17 cellular contexts compared by ENCODE assay signal in genomic region chr19:21440321-21440720, GRCh38.
"Had no signal": no experiment of that assay in that cellular context is flagged by ENCODE, and none has a peak within 500 bp of the region (broad histone marks: within the 10 kb centered on the region; RNA-seq: fewer than 3 reads in every experiment).

No MANE protein-coding gene starts in this region.

- H3K36me3 ChIP-seq: spleen had no signal

- H2AFZ ChIP-seq: hepatocyte had no signal

- H3K27ac Mint-ChIP-seq: naive thymus-derived CD4-positive, alpha-beta T cell; stimulated activated naive B cell treated with anti-CD40 and anti-IgM and Interleukin-4, amounts not matched to agents 10 μg/mL and 1 μg/mL and 100 μg/mL, for 72 hours; stimulated activated naive CD8-positive, alpha-beta T cell treated with anti-CD3 and anti-CD28 coated beads, Interleukin-15, amount 100 ng/mL, for 72 hours had no signal

- ATAC-seq: naive thymus-derived CD4-positive, alpha-beta T cell; sciatic nerve; stimulated activated naive B cell treated with anti-CD40 and anti-IgM and Interleukin-4, amounts not matched to agents 10 μg/mL and 1 μg/mL and 100 μg/mL, for 72 hours; stimulated activated naive CD8-positive, alpha-beta T cell treated with anti-CD3 and anti-CD28 coated beads, Interleukin-15, amount 100 ng/mL, for 72 hours had no signal

- H3K27me3 Mint-ChIP-seq: naive thymus-derived CD4-positive, alpha-beta T cell; stimulated activated naive B cell treated with anti-CD40 and anti-IgM and Interleukin-4, amounts not matched to agents 10 μg/mL and 1 μg/mL and 100 μg/mL, for 72 hours; stimulated activated naive CD8-positive, alpha-beta T cell treated with anti-CD3 and anti-CD28 coated beads, Interleukin-15, amount 100 ng/mL, for 72 hours; type B pancreatic cell had no signal

- H3K4me3 ChIP-seq: hepatocyte, spleen had no signal

- H3K4me1 Mint-ChIP-seq: naive thymus-derived CD4-positive, alpha-beta T cell; nephron progenitor cell; stimulated activated naive B cell treated with anti-CD40 and anti-IgM and Interleukin-4, amounts not matched to agents 10 μg/mL and 1 μg/mL and 100 μg/mL, for 72 hours; stimulated activated naive CD8-positive, alpha-beta T cell treated with anti-CD3 and anti-CD28 coated beads, Interleukin-15, amount 100 ng/mL, for 72 hours had no signal

- H3K79me2 ChIP-seq: hepatocyte had no signal

- H3K27me3 ChIP-seq: dorsolateral prefrontal cortex, hepatocyte, spleen had no signal

- H3K4me1 ChIP-seq: spleen had no signal

- H3K4me3 Mint-ChIP-seq: naive thymus-derived CD4-positive, alpha-beta T cell; nephron progenitor cell; stimulated activated naive B cell treated with anti-CD40 and anti-IgM and Interleukin-4, amounts not matched to agents 10 μg/mL and 1 μg/mL and 100 μg/mL, for 72 hours; stimulated activated naive CD8-positive, alpha-beta T cell treated with anti-CD3 and anti-CD28 coated beads, Interleukin-15, amount 100 ng/mL, for 72 hours had no signal

- DNase-seq: cortex of kidney; dorsolateral prefrontal cortex; effector CD8-positive, alpha-beta T cell; foreskin melanocyte; head of caudate nucleus; mesendoderm; naive thymus-derived CD4-positive, alpha-beta T cell; nephron progenitor cell; spleen; stimulated activated CD4-positive, alpha-beta T cell treated with anti-CD3 and anti-CD28 coated beads, Interleukin-15, amount 100 ng/mL, for 24 hours; stimulated activated CD4-positive, alpha-beta T cell treated with anti-CD3 and anti-CD28 coated beads, Interleukin-1b, Interleukin-23, amount 100 ng/mL, for 48 hours; stimulated activated CD4-positive, alpha-beta T cell treated with anti-CD3 and anti-CD28 coated beads, Interleukin-4, amount 100 ng/mL, for 24 hours; stimulated activated naive B cell treated with anti-CD40 and anti-IgM and Interleukin-4, amounts not matched to agents 10 μg/mL and 1 μg/mL and 100 μg/mL, for 72 hours; stimulated activated naive CD8-positive, alpha-beta T cell treated with anti-CD3 and anti-CD28 coated beads, Interleukin-15, amount 100 ng/mL, for 72 hours had no signal

- H3K27ac ChIP-seq: spleen had no signal
